In genomic region chr9:133135193-133135745, GRCh38 we compare ENCODE assay signal across 8 cellular contexts. TPM values are rescaled to one million over a fixed set of nuclear protein-coding genes. Genes with fewer than 3 reads are reported as not detected.
A peak's percentile ranks its signal among the peaks of the same experiment; 100 is the strongest.
DNase-seq lines count a peak whose midpoint lies in the region; ATAC-seq and TF ChIP-seq lines count a peak whose summit lies in the region.

No MANE protein-coding gene starts in this region.

- CTCF ChIA-PET in activated CD4-positive, alpha-beta memory T cell treated with anti-CD3 and anti-CD28 coated beads for 36 hours (lab: Charles Lee): interaction anchor here (0.7 to 3.9 kb wide), 2 partner anchors 10 to 104 kb away, joined by 3 to 111 read pairs; partner anchors contain the start of gene GTF3C5

- peaks cover 13% of the 10 kb centered on the region for H3K36me3 Mint-ChIP-seq in activated CD4-positive, alpha-beta memory T cell treated with anti-CD3 and anti-CD28 coated beads for 36 hours
- H3K36me3 Mint-ChIP-seq in effector memory CD8-positive, alpha-beta T cell (ENCODE audit: insufficient read depth): peaks cover 85% of the 10 kb centered on the region
- no peaks in the 10 kb centered on the region for H3K36me3 Mint-ChIP-seq in type B pancreatic cell

- H3K4me3 Mint-ChIP-seq in activated CD4-positive, alpha-beta memory T cell treated with anti-CD3 and anti-CD28 coated beads for 36 hours: peak overlapping the region; percentile 49
- peak overlapping the region; percentile 92 to 98 for H3K4me3 Mint-ChIP-seq in effector memory CD8-positive, alpha-beta T cell
- no peak overlapping the region for H3K4me3 Mint-ChIP-seq in type B pancreatic cell

- H3K27me3 Mint-ChIP-seq in activated CD4-positive, alpha-beta memory T cell treated with anti-CD3 and anti-CD28 coated beads for 36 hours: no peaks in the 10 kb centered on the region
- H3K27me3 Mint-ChIP-seq in effector memory CD8-positive, alpha-beta T cell: no peaks in the 10 kb centered on the region
- no peaks in the 10 kb centered on the region for H3K27me3 Mint-ChIP-seq in type B pancreatic cell

- H3K27ac ChIP-seq in muscle layer of colon (ENCODE audit: low read depth, low read length): peak overlapping the region; percentile 67

- H3K36me3 ChIP-seq in muscle layer of colon (ENCODE audit: insufficient read depth, low read length): no peaks in the 10 kb centered on the region

- intact Hi-C loops in activated CD4-positive, alpha-beta memory T cell treated with anti-CD3 and anti-CD28 coated beads for 36 hours (cut with micrococcal nuclease): loop anchor here (1.0 kb wide), 1 partner anchor 20 kb away; no protein-coding TSS in a partner anchor

- no peaks in the 10 kb centered on the region for H3K27me3 ChIP-seq in muscle layer of colon (ENCODE audit: control insufficient read depth in 1 of 2, insufficient read depth in 2 of 2, low read length in 2 of 2)

- peak overlapping the region; percentile 56 for H3K9ac ChIP-seq in muscle layer of colon (ENCODE audit: low read length)

- no peak overlapping the region for H3K4me3 ChIP-seq in muscle layer of colon (ENCODE audit: low read depth in 1 of 2, low read length in 2 of 2)

- no peak for TF ChIP-seq CTCF in type B pancreatic cell (conservative IDR thresholded peaks at IDR 0.05)

- DNase-seq in NCI-H2081 (lab: John Stamatoyannopoulos, UW): peak; percentile 62 to 84
- DNase-seq in NCI-H2081 treated with DMSO at 0.1 percent for 48 hours (lab: John Stamatoyannopoulos, UW): no peak
- DNase-seq in activated CD4-positive, alpha-beta memory T cell treated with anti-CD3 and anti-CD28 coated beads for 36 hours: peak; percentile 93
- DNase-seq in effector memory CD8-positive, alpha-beta T cell: peak in 1 of 3 experiments; percentile 47
- no peak for DNase-seq in type B pancreatic cell (ENCODE audit: extremely low spot score, unreplicated experiment)
- no peak for DNase-seq in epidermal melanocyte (ENCODE audit: insufficient read length, low spot score)

- no peaks in the 10 kb centered on the region for H3K9me3 ChIP-seq in muscle layer of colon (ENCODE audit: low read length)

- no peaks in the 10 kb centered on the region for H3K9me3 Mint-ChIP-seq in activated CD4-positive, alpha-beta memory T cell treated with anti-CD3 and anti-CD28 coated beads for 36 hours
- H3K9me3 Mint-ChIP-seq in effector memory CD8-positive, alpha-beta T cell: no peaks in the 10 kb centered on the region
- H3K9me3 Mint-ChIP-seq in type B pancreatic cell: no peaks in the 10 kb centered on the region

- peak overlapping the region; percentile 100 for H3K27ac Mint-ChIP-seq in activated CD4-positive, alpha-beta memory T cell treated with anti-CD3 and anti-CD28 coated beads for 36 hours
- H3K27ac Mint-ChIP-seq in effector memory CD8-positive, alpha-beta T cell: peak overlapping the region; percentile 99 to 100
- H3K27ac Mint-ChIP-seq in type B pancreatic cell: peak overlapping the region; percentile 99

- POLR2A ChIA-PET in activated CD4-positive, alpha-beta memory T cell treated with anti-CD3 and anti-CD28 coated beads for 36 hours (lab: Charles Lee): interaction anchor here (0.6 to 1.6 kb wide), 5 partner anchors 9 to 105 kb away, joined by 3 to 17 read pairs (median 4); partner anchors contain the start of gene GTF3C5

- peaks cover 76% of the 10 kb centered on the region for H3K4me1 Mint-ChIP-seq in activated CD4-positive, alpha-beta memory T cell treated with anti-CD3 and anti-CD28 coated beads for 36 hours (ENCODE audit: low read depth)
- peaks cover 58 to 62% of the 10 kb centered on the region in 2 donors for H3K4me1 Mint-ChIP-seq in effector memory CD8-positive, alpha-beta T cell (ENCODE audit: low read depth in 2 of 2)
- H3K4me1 Mint-ChIP-seq in type B pancreatic cell (ENCODE audit: unreplicated experiment): peaks cover 24% of the 10 kb centered on the region

- peak; percentile 3 for ATAC-seq in effector memory CD8-positive, alpha-beta T cell (replicated peaks)
- no peak for ATAC-seq in GM19395 (IDR thresholded peaks at IDR 0.05; ENCODE audit: unreplicated experiment)

- peaks cover 34% of the 10 kb centered on the region for H3K4me1 ChIP-seq in muscle layer of colon (ENCODE audit: insufficient read depth, low read length)

RNA-seq across cellular contexts. Expression of gene RALGDS, which starts 14.2 kb away (rescaled TPM):
- total RNA-seq in activated CD4-positive, alpha-beta memory T cell treated with anti-CD3 and anti-CD28 coated beads for 36 hours: 10 to 100 TPM; 65.4 TPM
- 64.8 and 86.3 TPM in 2 replicates for total RNA-seq in type B pancreatic cell (ENCODE audit: low replicate concordance)

RNA-seq across cellular contexts. Expression of gene GBGT1, which starts 28.4 kb away (rescaled TPM):
- 1 to 10 TPM; 3.2 to 3.6 TPM for total RNA-seq in activated CD4-positive, alpha-beta memory T cell treated with anti-CD3 and anti-CD28 coated beads for 36 hours
- 21.0 and 54.9 TPM in 2 replicates for total RNA-seq in type B pancreatic cell (ENCODE audit: low replicate concordance)

Comparison
In these comparisons a context has a peak if more than half of its experiments do, and no peak if none do; other contexts are left out.
1. DNase-seq: peak in NCI-H2081 (2 of 2) and activated CD4-positive, alpha-beta memory T cell treated with anti-CD3 and anti-CD28 coated beads for 36 hours (single experiment); none in NCI-H2081 treated with DMSO at 0.1 percent for 48 hours (single experiment), type B pancreatic cell (single experiment) and epidermal melanocyte (single experiment).
2. Peak in every context shown above with its lines, with median percentiles within 50 percentile points of each other: H3K27ac Mint-ChIP-seq.